Comparison of ENCODE assay signal across 1 cellular context in the genomic region with DNA sequence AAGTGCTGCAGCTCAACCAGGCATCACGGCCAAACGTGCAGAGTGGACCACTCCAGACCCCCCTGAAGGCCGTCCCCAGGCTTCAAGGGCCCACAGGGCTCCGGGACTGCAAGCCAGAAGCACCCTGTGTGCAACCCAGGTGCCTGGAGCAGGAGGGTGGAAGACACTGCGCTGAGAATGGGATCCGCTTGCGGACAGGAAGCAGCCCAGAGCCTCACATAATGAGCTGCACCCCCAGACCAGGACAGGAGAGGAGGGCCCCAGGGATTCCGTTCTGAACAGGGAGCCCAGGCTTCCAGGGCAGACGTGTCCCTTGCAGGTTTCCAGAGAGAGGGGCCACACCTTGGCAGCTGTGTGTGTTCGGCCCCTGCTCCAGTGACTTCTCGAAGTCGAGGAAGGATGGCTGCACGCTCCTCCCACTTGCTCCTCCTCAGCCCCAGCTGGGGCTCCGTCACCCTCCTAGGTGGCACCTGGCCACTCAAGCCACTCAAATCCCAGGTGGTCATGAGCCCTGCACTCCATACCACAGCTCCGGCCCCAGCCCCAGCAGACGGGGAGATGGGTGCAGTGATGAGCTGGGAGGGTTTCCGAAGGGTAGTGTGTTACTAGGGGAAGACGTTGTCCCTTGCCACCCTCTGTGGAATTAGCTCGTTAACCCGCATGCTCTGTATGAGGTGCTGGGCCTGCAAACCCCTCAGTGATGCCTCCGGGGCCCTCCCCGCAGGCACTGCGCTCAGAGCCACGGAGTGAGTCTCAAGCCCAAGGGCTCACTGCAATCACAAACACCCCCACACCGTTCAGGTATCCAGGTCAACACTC.
TF ChIP-seq lines count a peak whose summit lies in the region.

No MANE protein-coding gene starts in this region.

TF ChIP-seq in IMR-90, 13 proteins besides CTCF, POLR2A, EP300 and RAD21 (continued from another document):
- TF ChIP-seq, protein P1, sequence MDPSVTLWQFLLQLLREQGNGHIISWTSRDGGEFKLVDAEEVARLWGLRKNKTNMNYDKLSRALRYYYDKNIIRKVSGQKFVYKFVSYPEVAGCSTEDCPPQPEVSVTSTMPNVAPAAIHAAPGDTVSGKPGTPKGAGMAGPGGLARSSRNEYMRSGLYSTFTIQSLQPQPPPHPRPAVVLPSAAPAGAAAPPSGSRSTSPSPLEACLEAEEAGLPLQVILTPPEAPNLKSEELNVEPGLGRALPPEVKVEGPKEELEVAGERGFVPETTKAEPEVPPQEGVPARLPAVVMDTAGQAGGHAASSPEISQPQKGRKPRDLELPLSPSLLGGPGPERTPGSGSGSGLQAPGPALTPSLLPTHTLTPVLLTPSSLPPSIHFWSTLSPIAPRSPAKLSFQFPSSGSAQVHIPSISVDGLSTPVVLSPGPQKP (IDR thresholded peaks at IDR 0.05; ENCODE audit: borderline replicate concordance, low read depth, low read length): no peak
- TF ChIP-seq SMC3 (IDR thresholded peaks at IDR 0.05; ENCODE audit: low read depth, low read length): no peak
- TF ChIP-seq BHLHE40 (IDR thresholded peaks at IDR 0.05; ENCODE audit: low read depth, low read length): no peak
- TF ChIP-seq, protein P2, sequence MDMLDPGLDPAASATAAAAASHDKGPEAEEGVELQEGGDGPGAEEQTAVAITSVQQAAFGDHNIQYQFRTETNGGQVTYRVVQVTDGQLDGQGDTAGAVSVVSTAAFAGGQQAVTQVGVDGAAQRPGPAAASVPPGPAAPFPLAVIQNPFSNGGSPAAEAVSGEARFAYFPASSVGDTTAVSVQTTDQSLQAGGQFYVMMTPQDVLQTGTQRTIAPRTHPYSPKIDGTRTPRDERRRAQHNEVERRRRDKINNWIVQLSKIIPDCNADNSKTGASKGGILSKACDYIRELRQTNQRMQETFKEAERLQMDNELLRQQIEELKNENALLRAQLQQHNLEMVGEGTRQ (IDR thresholded peaks at IDR 0.05; ENCODE audit: low read depth, low read length): no peak
- no peak for TF ChIP-seq NFE2L2 (IDR thresholded peaks at IDR 0.05; ENCODE audit: low read depth, low read length)
- no peak for TF ChIP-seq RCOR1 (IDR thresholded peaks at IDR 0.05; ENCODE audit: insufficient replicate concordance, low read length)
- TF ChIP-seq MXI1 (IDR thresholded peaks at IDR 0.05; ENCODE audit: borderline replicate concordance, low read depth, low read length): no peak
